20 cellular contexts compared by ENCODE assay signal in the genomic region with DNA sequence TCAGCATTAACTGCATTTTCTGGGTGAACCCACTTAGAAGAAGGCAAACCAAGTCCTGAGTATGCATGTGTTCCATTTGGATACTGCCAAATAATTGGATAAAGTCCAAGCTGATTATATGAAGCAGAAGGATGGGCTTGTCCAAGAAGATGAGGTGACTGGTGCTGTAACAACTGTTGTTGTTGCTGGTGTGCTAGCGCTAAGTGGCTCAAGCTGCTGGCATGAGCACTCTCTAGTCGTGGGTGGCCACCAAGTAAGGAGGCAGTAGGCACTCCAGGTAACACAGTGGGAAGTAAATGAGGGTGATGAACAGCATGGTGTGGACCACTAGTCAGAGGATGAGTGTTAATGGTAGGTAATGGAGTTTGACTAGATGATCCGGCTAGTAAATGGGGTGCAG.
A peak's percentile ranks its signal among the peaks of the same experiment; 100 is the strongest.
DNase-seq lines count a peak whose midpoint lies in the region; ATAC-seq, FAIRE-seq and TF ChIP-seq lines count a peak whose summit lies in the region.
"Had no signal": no experiment of that assay in that cellular context is flagged by ENCODE, and none has a peak within 500 bp of the region (broad histone marks: within the 10 kb centered on the region; RNA-seq: fewer than 3 reads in every experiment).

No MANE protein-coding gene starts in this region.

- H3K4me1 Mint-ChIP-seq in activated CD4-positive, alpha-beta T cell treated with anti-CD3 and anti-CD28 coated beads, Interleukin-2, amount 10 ng/mL, durations not matched to agents 24 days and 14 days = peaks cover 38% of the 10 kb centered on the region
- peaks cover 31% of the 10 kb centered on the region for H3K4me1 Mint-ChIP-seq in activated T-helper 17 cell treated with anti-CD3 and anti-CD28 coated beads, Interleukin-2, amount 50 U/mL, for 72 hours
- H3K4me1 Mint-ChIP-seq in nephron = peaks cover 37% of the 10 kb centered on the region

- no peaks in the 10 kb centered on the region for H3K9me3 ChIP-seq in upper lobe of right lung
- H3K9me3 ChIP-seq: uterus had no signal

- H3K27me3 Mint-ChIP-seq in activated CD4-positive, alpha-beta T cell treated with anti-CD3 and anti-CD28 coated beads, Interleukin-2, amount 10 ng/mL, durations not matched to agents 24 days and 14 days = no peaks in the 10 kb centered on the region
- no peaks in the 10 kb centered on the region for H3K27me3 Mint-ChIP-seq in activated T-helper 17 cell treated with anti-CD3 and anti-CD28 coated beads, Interleukin-2, amount 50 U/mL, for 72 hours
- H3K27me3 Mint-ChIP-seq in nephron (ENCODE audit: low read depth) = no peaks in the 10 kb centered on the region
- H3K27me3 Mint-ChIP-seq: dendritic cell treated with granulocyte-macrophage colony-stimulating factor and Interleukin-4, amounts not matched to agents 40 ng/mL and 50 ng/mL, for 4 days had no signal

- FAIRE-seq in GM12891 (lab: Jason Lieb, UNC) (peak; percentile 26), urothelium cell line (lab: Jason Lieb, UNC) (no peak)

- H3K27me3 ChIP-seq in upper lobe of right lung = no peaks in the 10 kb centered on the region
- H3K27me3 ChIP-seq: uterus had no signal

- peaks cover 4% of the 10 kb centered on the region for H3K9me3 Mint-ChIP-seq in activated CD4-positive, alpha-beta T cell treated with anti-CD3 and anti-CD28 coated beads, Interleukin-2, amount 10 ng/mL, durations not matched to agents 24 days and 14 days
- no peaks in the 10 kb centered on the region for H3K9me3 Mint-ChIP-seq in activated T-helper 17 cell treated with anti-CD3 and anti-CD28 coated beads, Interleukin-2, amount 50 U/mL, for 72 hours
- no peaks in the 10 kb centered on the region for H3K9me3 Mint-ChIP-seq in nephron
- H3K9me3 Mint-ChIP-seq: dendritic cell treated with granulocyte-macrophage colony-stimulating factor and Interleukin-4, amounts not matched to agents 40 ng/mL and 50 ng/mL, for 4 days; immature natural killer cell had no signal

- no peak overlapping the region for H3K4me3 ChIP-seq in upper lobe of right lung
- H3K4me3 ChIP-seq: uterus had no signal

- H3K36me3 ChIP-seq in upper lobe of right lung = peaks cover 45% of the 10 kb centered on the region
- H3K36me3 ChIP-seq: uterus had no signal

- no peak overlapping the region for H3K4me3 Mint-ChIP-seq in activated CD4-positive, alpha-beta T cell treated with anti-CD3 and anti-CD28 coated beads, Interleukin-2, amount 10 ng/mL, durations not matched to agents 24 days and 14 days
- H3K4me3 Mint-ChIP-seq in activated T-helper 17 cell treated with anti-CD3 and anti-CD28 coated beads, Interleukin-2, amount 50 U/mL, for 72 hours = no peak overlapping the region
- H3K4me3 Mint-ChIP-seq in nephron = no peak overlapping the region
- H3K4me3 Mint-ChIP-seq: dendritic cell treated with granulocyte-macrophage colony-stimulating factor and Interleukin-4, amounts not matched to agents 40 ng/mL and 50 ng/mL, for 4 days; immature natural killer cell had no signal

- peak; percentile 51 for DNase-seq in activated CD4-positive, alpha-beta T cell treated with anti-CD3 and anti-CD28 coated beads, Interleukin-2, amount 10 ng/mL, durations not matched to agents 24 days and 14 days
- DNase-seq in activated CD4-positive, alpha-beta T cell treated with anti-CD3 and anti-CD28 coated beads, Interleukin-2, amount 50 U/mL, for 48 hours = no peak
- no peak for DNase-seq in GM12891 (ENCODE audit: insufficient read length, low spot score)
- no peak for DNase-seq in upper lobe of right lung
- DNase-seq in urothelium cell line (ENCODE audit: low spot score) = no peak
- DNase-seq: ACHN; activated CD4-positive, alpha-beta T cell treated with anti-CD3 and anti-CD28 coated beads for 48 hours; activated T-cell treated with anti-CD3 and anti-CD28 coated beads, Interleukin-2, amount 50 U/mL, for 48 hours; aorta; H7; immature natural killer cell; mesendoderm; NCI-H2107; occipital lobe; T1000; uterus had no signal

- no peak for TF ChIP-seq POLR2A in GM12891 (IDR thresholded peaks at IDR 0.05; ENCODE audit: low read depth, low read length)

- TF ChIP-seq CTCF in nephron (IDR thresholded peaks at IDR 0.05; ENCODE audit: unreplicated experiment in 3 of 3) = no peak
- no peak for TF ChIP-seq CTCF in upper lobe of right lung (IDR thresholded peaks at IDR 0.05)

- peaks cover 11% of the 10 kb centered on the region for H3K4me1 ChIP-seq in upper lobe of right lung

- H3K36me3 Mint-ChIP-seq in activated CD4-positive, alpha-beta T cell treated with anti-CD3 and anti-CD28 coated beads, Interleukin-2, amount 10 ng/mL, durations not matched to agents 24 days and 14 days (ENCODE audit: low read depth) = peaks cover 47% of the 10 kb centered on the region
- H3K36me3 Mint-ChIP-seq in activated T-helper 17 cell treated with anti-CD3 and anti-CD28 coated beads, Interleukin-2, amount 50 U/mL, for 72 hours (ENCODE audit: low read depth) = peaks cover 81% of the 10 kb centered on the region
- peaks cover 58% of the 10 kb centered on the region for H3K36me3 Mint-ChIP-seq in nephron (ENCODE audit: low read depth)

- intact Hi-C loops in activated CD4-positive, alpha-beta T cell treated with anti-CD3 and anti-CD28 coated beads, Interleukin-2, amount 10 ng/mL, durations not matched to agents 24 days and 14 days (cut with micrococcal nuclease) = no loop called here
- intact Hi-C loops in upper lobe of right lung (cut with DNase I) = no loop called here

- H3K27ac Mint-ChIP-seq in activated CD4-positive, alpha-beta T cell treated with anti-CD3 and anti-CD28 coated beads, Interleukin-2, amount 10 ng/mL, durations not matched to agents 24 days and 14 days = peak overlapping the region; percentile 29
- peak overlapping the region; percentile 25 for H3K27ac Mint-ChIP-seq in activated T-helper 17 cell treated with anti-CD3 and anti-CD28 coated beads, Interleukin-2, amount 50 U/mL, for 72 hours
- H3K27ac Mint-ChIP-seq in nephron = peak overlapping the region in 2 of 3 experiments; percentile 11 to 26
- H3K27ac Mint-ChIP-seq: dendritic cell treated with granulocyte-macrophage colony-stimulating factor and Interleukin-4, amounts not matched to agents 40 ng/mL and 50 ng/mL, for 4 days had no signal

- ATAC-seq in activated T-helper 17 cell treated with anti-CD3 and anti-CD28 coated beads, Interleukin-2, amount 50 U/mL, for 72 hours (replicated peaks) = no peak
- ATAC-seq in upper lobe of right lung = no peak
- no peak for ATAC-seq in GM21825 (IDR thresholded peaks at IDR 0.05; ENCODE audit: unreplicated experiment)

- no peak overlapping the region for H3K27ac ChIP-seq in upper lobe of right lung
- H3K27ac ChIP-seq: uterus had no signal

TF ChIP-seq in GM12891, 5 proteins besides CTCF, POLR2A, EP300 and RAD21:
- TF ChIP-seq SPI1 (IDR thresholded peaks at IDR 0.05; ENCODE audit: low read depth, low read length) = no peak
- TF ChIP-seq POLR2AphosphoS5 (IDR thresholded peaks at IDR 0.05; ENCODE audit: low read depth, low read length) = 0 out of 2 replicates have a peak, but pooled peaks have one; percentile 36
